1 cellular context compared by ENCODE assay signal in the genomic region with DNA sequence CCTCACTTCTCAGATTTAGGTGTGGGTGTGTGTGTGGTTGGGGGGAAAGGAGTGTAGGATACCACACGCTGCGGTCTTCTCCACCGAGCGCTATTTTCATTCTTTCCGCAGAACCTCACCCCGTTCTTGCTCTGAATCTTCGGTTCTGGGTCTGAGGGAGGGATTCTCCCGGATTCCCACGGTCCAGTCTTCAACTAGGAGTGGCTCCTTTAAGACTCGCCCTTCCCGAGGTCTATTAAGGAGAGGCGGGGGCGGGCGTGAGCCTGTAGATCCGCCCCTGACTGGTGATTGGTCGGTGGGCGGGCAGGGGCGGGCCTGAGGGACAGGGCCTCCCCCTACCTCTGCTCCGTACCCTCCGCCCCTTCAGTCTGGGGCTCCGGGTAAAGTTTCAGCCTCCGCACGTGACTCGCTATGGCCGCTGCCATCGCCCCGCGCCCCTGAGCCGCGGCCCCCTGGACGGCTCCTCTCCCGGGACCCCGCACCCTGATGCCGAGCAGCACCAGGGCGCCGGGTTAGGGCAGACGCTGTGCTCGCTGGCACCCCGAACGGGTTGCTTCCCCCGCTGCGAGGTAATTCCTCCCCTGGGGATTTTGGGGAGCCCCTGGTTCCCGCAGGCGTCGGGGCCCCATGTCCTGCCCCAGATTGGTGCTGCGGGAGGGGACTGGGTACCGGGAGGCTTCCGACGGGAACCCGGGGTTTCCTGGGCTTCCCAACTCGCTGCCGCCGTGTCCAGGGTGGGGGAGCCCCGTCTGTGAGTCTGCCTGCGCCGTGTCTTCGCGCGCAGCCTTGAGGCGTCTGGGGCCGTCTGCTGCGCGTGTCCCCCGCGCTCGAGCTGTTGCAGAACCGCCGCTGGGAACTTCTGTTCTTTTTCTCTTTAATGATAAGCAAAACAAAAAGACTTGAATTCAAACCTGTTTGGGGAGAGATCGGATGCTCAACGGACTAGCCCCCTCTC.
A peak's percentile ranks its signal among the peaks of the same experiment; 100 is the strongest.
TF ChIP-seq lines count a peak whose summit lies in the region.

No MANE protein-coding gene starts in this region.

TF ChIP-seq in HepG2, 621 proteins besides CTCF, POLR2A, EP300 and RAD21 (continued from another document):
- TF ChIP-seq, protein P1, sequence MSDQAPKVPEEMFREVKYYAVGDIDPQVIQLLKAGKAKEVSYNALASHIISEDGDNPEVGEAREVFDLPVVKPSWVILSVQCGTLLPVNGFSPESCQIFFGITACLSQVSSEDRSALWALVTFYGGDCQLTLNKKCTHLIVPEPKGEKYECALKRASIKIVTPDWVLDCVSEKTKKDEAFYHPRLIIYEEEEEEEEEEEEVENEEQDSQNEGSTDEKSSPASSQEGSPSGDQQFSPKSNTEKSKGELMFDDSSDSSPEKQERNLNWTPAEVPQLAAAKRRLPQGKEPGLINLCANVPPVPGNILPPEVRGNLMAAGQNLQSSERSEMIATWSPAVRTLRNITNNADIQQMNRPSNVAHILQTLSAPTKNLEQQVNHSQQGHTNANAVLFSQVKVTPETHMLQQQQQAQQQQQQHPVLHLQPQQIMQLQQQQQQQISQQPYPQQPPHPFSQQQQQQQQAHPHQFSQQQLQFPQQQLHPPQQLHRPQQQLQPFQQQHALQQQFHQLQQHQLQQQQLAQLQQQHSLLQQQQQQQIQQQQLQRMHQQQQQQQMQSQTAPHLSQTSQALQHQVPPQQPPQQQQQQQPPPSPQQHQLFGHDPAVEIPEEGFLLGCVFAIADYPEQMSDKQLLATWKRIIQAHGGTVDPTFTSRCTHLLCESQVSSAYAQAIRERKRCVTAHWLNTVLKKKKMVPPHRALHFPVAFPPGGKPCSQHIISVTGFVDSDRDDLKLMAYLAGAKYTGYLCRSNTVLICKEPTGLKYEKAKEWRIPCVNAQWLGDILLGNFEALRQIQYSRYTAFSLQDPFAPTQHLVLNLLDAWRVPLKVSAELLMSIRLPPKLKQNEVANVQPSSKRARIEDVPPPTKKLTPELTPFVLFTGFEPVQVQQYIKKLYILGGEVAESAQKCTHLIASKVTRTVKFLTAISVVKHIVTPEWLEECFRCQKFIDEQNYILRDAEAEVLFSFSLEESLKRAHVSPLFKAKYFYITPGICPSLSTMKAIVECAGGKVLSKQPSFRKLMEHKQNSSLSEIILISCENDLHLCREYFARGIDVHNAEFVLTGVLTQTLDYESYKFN (CRISPR knock-in tag; conservative IDR thresholded peaks at IDR 0.05): peak; percentile 69
- TF ChIP-seq ZNF431 (CRISPR knock-in tag; IDR thresholded peaks at IDR 0.05; ENCODE audit: borderline replicate concordance, low read depth): peak; percentile 50; the same call in 1 of the 2 replicates
- TF ChIP-seq NR1H2 (CRISPR knock-in tag; IDR thresholded peaks at IDR 0.05; ENCODE audit: borderline replicate concordance, low read depth): peak; percentile 63; the same call in 1 of the 2 replicates
- TF ChIP-seq EZH2 (conservative IDR thresholded peaks at IDR 0.05; ENCODE audit: low read depth, low read length): no peak
- TF ChIP-seq ADNP (CRISPR knock-in tag; IDR thresholded peaks at IDR 0.05): no peak
- TF ChIP-seq SP4 (CRISPR knock-in tag; IDR thresholded peaks at IDR 0.05): peak; percentile 99
- TF ChIP-seq ESRRA (CRISPR knock-in tag; IDR thresholded peaks at IDR 0.05; ENCODE audit: low read depth): no peak
- 0 out of 2 replicates have a peak, but pooled peaks have one; percentile 39 for TF ChIP-seq MED13 (CRISPR knock-in tag; IDR thresholded peaks at IDR 0.05)
- TF ChIP-seq ZNF567 (CRISPR knock-in tag; IDR thresholded peaks at IDR 0.05; ENCODE audit: borderline replicate concordance): peak; percentile 69
- peak; percentile 82; the same call in 1 of the 2 replicates for TF ChIP-seq ZNF761 (CRISPR knock-in tag; conservative IDR thresholded peaks at IDR 0.05)
- TF ChIP-seq, protein P2, sequence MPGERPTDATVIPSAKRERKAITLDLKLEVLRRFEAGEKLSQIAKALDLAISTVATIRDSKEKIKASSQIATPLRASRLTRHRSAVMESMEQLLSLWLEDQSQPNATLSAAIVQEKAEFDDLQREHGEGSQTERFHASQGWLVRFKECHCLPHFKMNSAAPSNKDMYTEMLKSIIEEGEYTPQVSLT (CRISPR knock-in tag; IDR thresholded peaks at IDR 0.05; ENCODE audit: borderline replicate concordance, low read depth): no peak
- 0 out of 2 replicates have a peak, but pooled peaks have one; percentile 55 for TF ChIP-seq PAX8 (CRISPR knock-in tag; IDR thresholded peaks at IDR 0.05; ENCODE audit: borderline replicate concordance)
- TF ChIP-seq ZBTB38 (CRISPR knock-in tag; IDR thresholded peaks at IDR 0.05): peak; percentile 30; the same call in 1 of the 2 replicates
- TF ChIP-seq, protein P3, sequence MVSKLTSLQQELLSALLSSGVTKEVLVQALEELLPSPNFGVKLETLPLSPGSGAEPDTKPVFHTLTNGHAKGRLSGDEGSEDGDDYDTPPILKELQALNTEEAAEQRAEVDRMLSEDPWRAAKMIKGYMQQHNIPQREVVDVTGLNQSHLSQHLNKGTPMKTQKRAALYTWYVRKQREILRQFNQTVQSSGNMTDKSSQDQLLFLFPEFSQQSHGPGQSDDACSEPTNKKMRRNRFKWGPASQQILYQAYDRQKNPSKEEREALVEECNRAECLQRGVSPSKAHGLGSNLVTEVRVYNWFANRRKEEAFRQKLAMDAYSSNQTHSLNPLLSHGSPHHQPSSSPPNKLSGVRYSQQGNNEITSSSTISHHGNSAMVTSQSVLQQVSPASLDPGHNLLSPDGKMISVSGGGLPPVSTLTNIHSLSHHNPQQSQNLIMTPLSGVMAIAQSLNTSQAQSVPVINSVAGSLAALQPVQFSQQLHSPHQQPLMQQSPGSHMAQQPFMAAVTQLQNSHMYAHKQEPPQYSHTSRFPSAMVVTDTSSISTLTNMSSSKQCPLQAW (CRISPR knock-in tag; IDR thresholded peaks at IDR 0.05): peak; percentile 74
- TF ChIP-seq SP5 (CRISPR knock-in tag; IDR thresholded peaks at IDR 0.05; ENCODE audit: borderline replicate concordance, low read depth): peak; percentile 61; the same call in 1 of the 2 replicates
- TF ChIP-seq JARID2 (CRISPR knock-in tag; IDR thresholded peaks at IDR 0.05; ENCODE audit: insufficient replicate concordance): peak; percentile 39
- TF ChIP-seq NFYB (CRISPR knock-in tag; IDR thresholded peaks at IDR 0.05): peak; percentile 93
- TF ChIP-seq KDM5B (CRISPR knock-in tag; IDR thresholded peaks at IDR 0.05; ENCODE audit: borderline replicate concordance): peak; percentile 78
- TF ChIP-seq GTF3A (CRISPR knock-in tag; conservative IDR thresholded peaks at IDR 0.05): 0 out of 2 replicates have a peak, but pooled peaks have one; percentile 56
- TF ChIP-seq, protein P4, sequence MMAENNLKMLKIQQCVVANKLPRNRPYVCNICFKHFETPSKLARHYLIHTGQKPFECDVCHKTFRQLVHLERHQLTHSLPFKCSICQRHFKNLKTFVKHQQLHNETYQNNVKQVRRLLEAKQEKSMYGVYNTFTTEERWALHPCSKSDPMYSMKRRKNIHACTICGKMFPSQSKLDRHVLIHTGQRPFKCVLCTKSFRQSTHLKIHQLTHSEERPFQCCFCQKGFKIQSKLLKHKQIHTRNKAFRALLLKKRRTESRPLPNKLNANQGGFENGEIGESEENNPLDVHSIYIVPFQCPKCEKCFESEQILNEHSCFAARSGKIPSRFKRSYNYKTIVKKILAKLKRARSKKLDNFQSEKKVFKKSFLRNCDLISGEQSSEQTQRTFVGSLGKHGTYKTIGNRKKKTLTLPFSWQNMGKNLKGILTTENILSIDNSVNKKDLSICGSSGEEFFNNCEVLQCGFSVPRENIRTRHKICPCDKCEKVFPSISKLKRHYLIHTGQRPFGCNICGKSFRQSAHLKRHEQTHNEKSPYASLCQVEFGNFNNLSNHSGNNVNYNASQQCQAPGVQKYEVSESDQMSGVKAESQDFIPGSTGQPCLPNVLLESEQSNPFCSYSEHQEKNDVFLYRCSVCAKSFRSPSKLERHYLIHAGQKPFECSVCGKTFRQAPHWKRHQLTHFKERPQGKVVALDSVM (CRISPR knock-in tag; IDR thresholded peaks at IDR 0.05): peak; percentile 67
- TF ChIP-seq BHLHE40 (IDR thresholded peaks at IDR 0.05; ENCODE audit: low read length): peak; percentile 98
- TF ChIP-seq CREB1 (IDR thresholded peaks at IDR 0.05): no peak
- TF ChIP-seq CREB1 (CRISPR knock-in tag; IDR thresholded peaks at IDR 0.05): peak; percentile 16; the same call in 1 of the 2 replicates
- TF ChIP-seq, protein P5, sequence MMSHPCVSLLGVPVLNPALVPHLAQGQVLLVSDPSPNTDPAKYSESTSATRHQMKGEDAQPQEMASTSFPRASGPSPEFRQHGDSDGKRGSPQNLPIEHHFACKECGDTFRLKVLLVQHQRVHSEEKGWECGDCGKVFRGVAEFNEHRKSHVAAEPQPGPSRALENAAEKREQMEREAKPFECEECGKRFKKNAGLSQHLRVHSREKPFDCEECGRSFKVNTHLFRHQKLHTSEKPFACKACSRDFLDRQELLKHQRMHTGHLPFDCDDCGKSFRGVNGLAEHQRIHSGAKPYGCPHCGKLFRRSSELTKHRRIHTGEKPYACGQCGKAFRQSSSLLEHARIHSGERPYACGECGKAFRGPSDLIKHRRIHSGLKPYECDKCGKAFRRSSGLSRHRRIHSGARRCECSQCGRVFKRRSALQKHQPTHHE (CRISPR knock-in tag; IDR thresholded peaks at IDR 0.05; ENCODE audit: borderline replicate concordance): no peak; the same call in 1 of the 2 replicates
- TF ChIP-seq ISL2 (CRISPR knock-in tag; IDR thresholded peaks at IDR 0.05): peak; percentile 58; the same call in 1 of the 2 replicates
- 0 out of 2 replicates have a peak, but pooled peaks have one; percentile 19 for TF ChIP-seq GZF1 (CRISPR knock-in tag; IDR thresholded peaks at IDR 0.05)
- TF ChIP-seq, protein P6, sequence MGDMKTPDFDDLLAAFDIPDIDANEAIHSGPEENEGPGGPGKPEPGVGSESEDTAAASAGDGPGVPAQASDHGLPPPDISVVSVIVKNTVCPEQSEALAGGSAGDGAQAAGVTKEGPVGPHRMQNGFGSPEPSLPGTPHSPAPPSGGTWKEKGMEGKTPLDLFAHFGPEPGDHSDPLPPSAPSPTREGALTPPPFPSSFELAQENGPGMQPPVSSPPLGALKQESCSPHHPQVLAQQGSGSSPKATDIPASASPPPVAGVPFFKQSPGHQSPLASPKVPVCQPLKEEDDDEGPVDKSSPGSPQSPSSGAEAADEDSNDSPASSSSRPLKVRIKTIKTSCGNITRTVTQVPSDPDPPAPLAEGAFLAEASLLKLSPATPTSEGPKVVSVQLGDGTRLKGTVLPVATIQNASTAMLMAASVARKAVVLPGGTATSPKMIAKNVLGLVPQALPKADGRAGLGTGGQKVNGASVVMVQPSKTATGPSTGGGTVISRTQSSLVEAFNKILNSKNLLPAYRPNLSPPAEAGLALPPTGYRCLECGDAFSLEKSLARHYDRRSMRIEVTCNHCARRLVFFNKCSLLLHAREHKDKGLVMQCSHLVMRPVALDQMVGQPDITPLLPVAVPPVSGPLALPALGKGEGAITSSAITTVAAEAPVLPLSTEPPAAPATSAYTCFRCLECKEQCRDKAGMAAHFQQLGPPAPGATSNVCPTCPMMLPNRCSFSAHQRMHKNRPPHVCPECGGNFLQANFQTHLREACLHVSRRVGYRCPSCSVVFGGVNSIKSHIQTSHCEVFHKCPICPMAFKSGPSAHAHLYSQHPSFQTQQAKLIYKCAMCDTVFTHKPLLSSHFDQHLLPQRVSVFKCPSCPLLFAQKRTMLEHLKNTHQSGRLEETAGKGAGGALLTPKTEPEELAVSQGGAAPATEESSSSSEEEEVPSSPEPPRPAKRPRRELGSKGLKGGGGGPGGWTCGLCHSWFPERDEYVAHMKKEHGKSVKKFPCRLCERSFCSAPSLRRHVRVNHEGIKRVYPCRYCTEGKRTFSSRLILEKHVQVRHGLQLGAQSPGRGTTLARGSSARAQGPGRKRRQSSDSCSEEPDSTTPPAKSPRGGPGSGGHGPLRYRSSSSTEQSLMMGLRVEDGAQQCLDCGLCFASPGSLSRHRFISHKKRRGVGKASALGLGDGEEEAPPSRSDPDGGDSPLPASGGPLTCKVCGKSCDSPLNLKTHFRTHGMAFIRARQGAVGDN (CRISPR knock-in tag; IDR thresholded peaks at IDR 0.05): peak; percentile 96
- TF ChIP-seq ZNF737 (CRISPR knock-in tag; IDR thresholded peaks at IDR 0.05; ENCODE audit: borderline replicate concordance): no peak
- TF ChIP-seq GATAD1 (CRISPR knock-in tag; IDR thresholded peaks at IDR 0.05): peak; percentile 66; the same call in 1 of the 2 replicates
- TF ChIP-seq NR2F6 (IDR thresholded peaks at IDR 0.05): no peak
- TF ChIP-seq NR2F6 (CRISPR knock-in tag; IDR thresholded peaks at IDR 0.05): peak; percentile 53; the same call in 1 of the 2 replicates
- TF ChIP-seq GFI1 (CRISPR knock-in tag; IDR thresholded peaks at IDR 0.05; ENCODE audit: borderline replicate concordance): peak; percentile 79
- peak; percentile 39 for TF ChIP-seq ZNF776 (CRISPR knock-in tag; IDR thresholded peaks at IDR 0.05)
- TF ChIP-seq NR2C2 (CRISPR knock-in tag; IDR thresholded peaks at IDR 0.05; ENCODE audit: borderline replicate concordance): peak; percentile 57; the same call in 1 of the 2 replicates
- TF ChIP-seq ZNF230 (CRISPR knock-in tag; IDR thresholded peaks at IDR 0.05): peak; percentile 89
- TF ChIP-seq, protein P7, sequence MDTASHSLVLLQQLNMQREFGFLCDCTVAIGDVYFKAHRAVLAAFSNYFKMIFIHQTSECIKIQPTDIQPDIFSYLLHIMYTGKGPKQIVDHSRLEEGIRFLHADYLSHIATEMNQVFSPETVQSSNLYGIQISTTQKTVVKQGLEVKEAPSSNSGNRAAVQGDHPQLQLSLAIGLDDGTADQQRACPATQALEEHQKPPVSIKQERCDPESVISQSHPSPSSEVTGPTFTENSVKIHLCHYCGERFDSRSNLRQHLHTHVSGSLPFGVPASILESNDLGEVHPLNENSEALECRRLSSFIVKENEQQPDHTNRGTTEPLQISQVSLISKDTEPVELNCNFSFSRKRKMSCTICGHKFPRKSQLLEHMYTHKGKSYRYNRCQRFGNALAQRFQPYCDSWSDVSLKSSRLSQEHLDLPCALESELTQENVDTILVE (CRISPR knock-in tag; IDR thresholded peaks at IDR 0.05): peak; percentile 77; the same call in 1 of the 2 replicates
- TF ChIP-seq, protein P8, sequence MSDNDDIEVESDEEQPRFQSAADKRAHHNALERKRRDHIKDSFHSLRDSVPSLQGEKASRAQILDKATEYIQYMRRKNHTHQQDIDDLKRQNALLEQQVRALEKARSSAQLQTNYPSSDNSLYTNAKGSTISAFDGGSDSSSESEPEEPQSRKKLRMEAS (IDR thresholded peaks at IDR 0.05): peak; percentile 91
- TF ChIP-seq RORA (CRISPR knock-in tag; IDR thresholded peaks at IDR 0.05): no peak
- peak; percentile 80 for TF ChIP-seq PHF21A (CRISPR knock-in tag; IDR thresholded peaks at IDR 0.05)
- TF ChIP-seq, protein P9, sequence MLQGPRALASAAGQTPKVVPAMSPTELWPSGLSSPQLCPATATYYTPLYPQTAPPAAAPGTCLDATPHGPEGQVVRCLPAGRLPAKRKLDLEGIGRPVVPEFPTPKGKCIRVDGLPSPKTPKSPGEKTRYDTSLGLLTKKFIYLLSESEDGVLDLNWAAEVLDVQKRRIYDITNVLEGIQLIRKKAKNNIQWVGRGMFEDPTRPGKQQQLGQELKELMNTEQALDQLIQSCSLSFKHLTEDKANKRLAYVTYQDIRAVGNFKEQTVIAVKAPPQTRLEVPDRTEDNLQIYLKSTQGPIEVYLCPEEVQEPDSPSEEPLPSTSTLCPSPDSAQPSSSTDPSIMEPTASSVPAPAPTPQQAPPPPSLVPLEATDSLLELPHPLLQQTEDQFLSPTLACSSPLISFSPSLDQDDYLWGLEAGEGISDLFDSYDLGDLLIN (CRISPR knock-in tag; IDR thresholded peaks at IDR 0.05; ENCODE audit: borderline replicate concordance): 0 out of 2 replicates have a peak, but pooled peaks have one; percentile 9
- no peak for TF ChIP-seq NFIC (IDR thresholded peaks at IDR 0.05; ENCODE audit: low read length)
- no peak for TF ChIP-seq CENPX (CRISPR knock-in tag; IDR thresholded peaks at IDR 0.05)
